In genomic region chr9:121498150-121498486, GRCh38 we compare ENCODE assay signal across 8 cellular contexts. TPM values are rescaled to one million over a fixed set of nuclear protein-coding genes. Genes with fewer than 3 reads are reported as not detected.
A peak's percentile ranks its signal among the peaks of the same experiment; 100 is the strongest.
DNase-seq lines count a peak whose midpoint lies in the region; ATAC-seq, FAIRE-seq and TF ChIP-seq lines count a peak whose summit lies in the region.

No MANE protein-coding gene starts in this region.

- H3K27me3 ChIP-seq in CD4-positive, CD25-positive, alpha-beta regulatory T cell (ENCODE audit: control insufficient read depth, insufficient read depth, low read length) = peaks cover 16% of the 10 kb centered on the region
- H3K27me3 ChIP-seq in endothelial cell of umbilical vein (ENCODE audit: control insufficient read depth in 2 of 2, insufficient read depth in 2 of 2, low read length in 2 of 2) (peaks cover 11 to 17% of the 10 kb centered on the region in 2 experiments), suprapubic skin (no peaks in the 10 kb centered on the region)

- peaks cover 0 to 8% (median 2%) of the 10 kb centered on the region in 7 donors for H3K9me3 Mint-ChIP-seq in CD4-positive, CD25-positive, alpha-beta regulatory T cell
- H3K9me3 Mint-ChIP-seq in activated B cell treated with CpG ODN at 0.5 μM for 24 hours (no peaks in the 10 kb centered on the region), mesothelial cell of epicardium (peaks cover 9% of the 10 kb centered on the region)

- no peak for ATAC-seq in CD4-positive, CD25-positive, alpha-beta regulatory T cell (ENCODE audit: low read depth in 2 of 2)
- ATAC-seq in HG03432 (IDR thresholded peaks at IDR 0.05; ENCODE audit: unreplicated experiment) = peak; percentile 76
- peak; percentile 87 for ATAC-seq in activated B cell treated with CpG ODN at 0.5 μM for 24 hours (ENCODE audit: low read depth)

- H3K9me1 ChIP-seq in endothelial cell of umbilical vein (replicated peaks; ENCODE audit: control insufficient read depth, extremely low read depth, insufficient read depth, low read length) = no peaks in the 10 kb centered on the region

- CTCF ChIA-PET in activated B cell treated with CpG ODN at 0.5 μM for 24 hours (lab: Charles Lee) = interaction anchor here (0.9 to 1.4 kb wide), 3 partner anchors 8 to 36 kb away, joined by 3 to 5 read pairs (median 4); no protein-coding TSS in a partner anchor
- CTCF ChIA-PET in endothelial cell of umbilical vein (lab: Charles Lee) = interaction anchor here (0.6 to 2.5 kb wide), 12 partner anchors 9 to 517 kb away, joined by 3 to 10 read pairs (median 4); no protein-coding TSS in a partner anchor

- no peaks in the 10 kb centered on the region for H3K79me2 ChIP-seq in endothelial cell of umbilical vein (ENCODE audit: control insufficient read depth, insufficient read depth, low read length)

- dilution Hi-C loops in endothelial cell of umbilical vein (cut with MboI; ENCODE audit: extremely low pct_ligation_motif_present, low sequenced_read_pairs) = no loop called here

- WGBS in suprapubic skin = 9% methylated on average over 4 of the region's 4 CpGs

- FAIRE-seq in endothelial cell of umbilical vein (lab: Jason Lieb, UNC) = peak; percentile 83

- H3K4me3 Mint-ChIP-seq in CD4-positive, CD25-positive, alpha-beta regulatory T cell = peak overlapping the region in 2 of 4 donors; percentile 74
- H3K4me3 Mint-ChIP-seq in activated B cell treated with CpG ODN at 0.5 μM for 24 hours (peak overlapping the region; percentile 79), mesothelial cell of epicardium (peak overlapping the region; percentile 71)

- no peak overlapping the region for H2AFZ ChIP-seq in endothelial cell of umbilical vein (ENCODE audit: low read depth, low read length)

- H3K9me3 ChIP-seq in CD4-positive, CD25-positive, alpha-beta regulatory T cell (ENCODE audit: control insufficient read depth in 2 of 2, low read length in 2 of 2) = peaks cover 0 to 3% of the 10 kb centered on the region in 2 experiments
- no peaks in the 10 kb centered on the region for H3K9me3 ChIP-seq in endothelial cell of umbilical vein (replicated peaks; ENCODE audit: control insufficient read depth, insufficient read depth, low read length)
- no peaks in the 10 kb centered on the region for H3K9me3 ChIP-seq in suprapubic skin

- H3K27ac Mint-ChIP-seq in CD4-positive, CD25-positive, alpha-beta regulatory T cell = no peak overlapping the region
- H3K27ac Mint-ChIP-seq in activated B cell treated with CpG ODN at 0.5 μM for 24 hours = no peak overlapping the region
- no peak overlapping the region for H3K27ac Mint-ChIP-seq in mesothelial cell of epicardium

- H3K4me3 ChIP-seq in CD4-positive, CD25-positive, alpha-beta regulatory T cell (ENCODE audit: low read depth, low read length) = no peak overlapping the region
- H3K4me3 ChIP-seq in endothelial cell of umbilical vein (replicated peaks in 1 of 3; ENCODE audit: insufficient read depth in 1 of 3, low read depth in 1 of 3, low read length in 3 of 3) (no peak overlapping the region), suprapubic skin (peak overlapping the region; percentile 62)

- H3K27ac ChIP-seq in CD4-positive, CD25-positive, alpha-beta regulatory T cell (ENCODE audit: insufficient read depth, low read length, poor library complexity, severe bottlenecking) = no peak overlapping the region
- H3K27ac ChIP-seq in endothelial cell of umbilical vein (ENCODE audit: insufficient read depth, low read depth, low read length) (no peak overlapping the region), suprapubic skin (peak overlapping the region; percentile 51)

- peaks cover 64% of the 10 kb centered on the region for H3K27me3 Mint-ChIP-seq in CD4-positive, CD25-positive, alpha-beta regulatory T cell
- H3K27me3 Mint-ChIP-seq in activated B cell treated with CpG ODN at 0.5 μM for 24 hours = peaks cover 28% of the 10 kb centered on the region
- H3K27me3 Mint-ChIP-seq in mesothelial cell of epicardium (ENCODE audit: low read depth) = peaks cover 71% of the 10 kb centered on the region

- TF ChIP-seq EP300 in suprapubic skin (IDR thresholded peaks at IDR 0.05) = no peak

- H3K4me1 Mint-ChIP-seq in CD4-positive, CD25-positive, alpha-beta regulatory T cell = peaks cover 0 to 24% (median 8%) of the 10 kb centered on the region in 4 donors
- H3K4me1 Mint-ChIP-seq in activated B cell treated with CpG ODN at 0.5 μM for 24 hours = peaks cover 45% of the 10 kb centered on the region
- peaks cover 21% of the 10 kb centered on the region for H3K4me1 Mint-ChIP-seq in mesothelial cell of epicardium

- intact Hi-C loops in activated B cell treated with CpG ODN at 0.5 μM for 24 hours (cut with micrococcal nuclease) (loop anchor here (1.0 to 5.0 kb wide), 4 partner anchors 13 to 741 kb away; no protein-coding TSS in a partner anchor), endothelial cell of umbilical vein (cut with micrococcal nuclease) (loop anchor here (1.0 to 5.0 kb wide), 3 partner anchors 31 to 286 kb away; no protein-coding TSS in a partner anchor)

- DNase-seq in CD4-positive, CD25-positive, alpha-beta regulatory T cell = peak in 2 of 3 donors; percentile 24 to 66
- DNase-seq in GM19238 (ENCODE audit: insufficient read length, low spot score) = peak; percentile 64
- peak; percentile 66 for DNase-seq in NCI-H2227 (lab: John Stamatoyannopoulos, UW; ENCODE audit: unreplicated experiment)
- peak; percentile 22 for DNase-seq in activated B cell treated with CpG ODN at 0.5 μM for 24 hours
- DNase-seq in endothelial cell of umbilical vein (ENCODE audit: low read depth, low spot score) = peak; percentile 83
- DNase-seq in mesothelial cell of epicardium (ENCODE audit: low spot score in 2 of 2, unreplicated experiment in 2 of 2) = peak in 1 of 2 experiments; percentile 61
- DNase-seq in suprapubic skin (ENCODE audit: low spot score in 2 of 2) = no peak

- TF ChIP-seq POLR2A in endothelial cell of umbilical vein (IDR thresholded peaks at IDR 0.05; ENCODE audit: low read depth, low read length) = no peak
- TF ChIP-seq POLR2A in suprapubic skin (IDR thresholded peaks at IDR 0.05) = no peak

- peaks cover 16% of the 10 kb centered on the region for H3K4me1 ChIP-seq in CD4-positive, CD25-positive, alpha-beta regulatory T cell (ENCODE audit: control insufficient read depth, insufficient read depth, low read length, poor library complexity, severe bottlenecking)
- H3K4me1 ChIP-seq in endothelial cell of umbilical vein (ENCODE audit: control insufficient read depth, extremely low read depth, insufficient read depth, low read length) (peaks cover 16% of the 10 kb centered on the region), suprapubic skin (peaks cover 35% of the 10 kb centered on the region)

- no peak overlapping the region for H3K9ac ChIP-seq in endothelial cell of umbilical vein (replicated peaks; ENCODE audit: extremely low read depth, insufficient read depth, low read length)

- no TSS peak for BruUV-seq in endothelial cell of umbilical vein (replicated peaks; lab: Mats Ljungman, UMichigan)

- POLR2A ChIA-PET in activated B cell treated with CpG ODN at 0.5 μM for 24 hours (lab: Charles Lee) = interaction anchor here (0.6 kb wide), 1 partner anchor 23 kb away, joined by 4 read pairs; no protein-coding TSS in a partner anchor
- POLR2A ChIA-PET in endothelial cell of umbilical vein (lab: Charles Lee) = no interaction called here

- H3K36me3 ChIP-seq in CD4-positive, CD25-positive, alpha-beta regulatory T cell (ENCODE audit: control insufficient read depth, insufficient read depth, low read length) = no peaks in the 10 kb centered on the region
- H3K36me3 ChIP-seq in endothelial cell of umbilical vein (ENCODE audit: control insufficient read depth in 2 of 2, extremely low read depth in 1 of 2, insufficient read depth in 2 of 2, low read length in 2 of 2) (no peaks in the 10 kb centered on the region), suprapubic skin (no peaks in the 10 kb centered on the region)

- TF ChIP-seq CTCF in activated B cell treated with CpG ODN at 0.5 μM for 24 hours (IDR thresholded peaks at IDR 0.05) (no peak), endothelial cell of umbilical vein (IDR thresholded peaks at IDR 0.05; ENCODE audit: extremely low read depth in 1 of 2, insufficient read depth in 1 of 2, low read depth in 1 of 2, low read length in 2 of 2) (peak; percentile 66 to 68), mesothelial cell of epicardium (IDR thresholded peaks at IDR 0.05; ENCODE audit: unreplicated experiment) (peak; percentile 35), suprapubic skin (IDR thresholded peaks at IDR 0.05) (peak; percentile 23 to 65)

- peak overlapping the region; percentile 14 for H3K4me2 ChIP-seq in endothelial cell of umbilical vein (ENCODE audit: insufficient read depth, low read length)

- no peaks in the 10 kb centered on the region for H3K36me3 Mint-ChIP-seq in CD4-positive, CD25-positive, alpha-beta regulatory T cell
- no peaks in the 10 kb centered on the region for H3K36me3 Mint-ChIP-seq in activated B cell treated with CpG ODN at 0.5 μM for 24 hours (ENCODE audit: low read depth)
- H3K36me3 Mint-ChIP-seq in mesothelial cell of epicardium = no peaks in the 10 kb centered on the region

- no peaks in the 10 kb centered on the region for H4K20me1 ChIP-seq in endothelial cell of umbilical vein (replicated peaks; ENCODE audit: control insufficient read depth, extremely low read depth, insufficient read depth, low read length)

TF ChIP-seq in endothelial cell of umbilical vein, 7 proteins besides CTCF, POLR2A, EP300 and RAD21 (continues in another document):
- no peak for TF ChIP-seq POLR2AphosphoS5 (IDR thresholded peaks at IDR 0.05; ENCODE audit: insufficient read depth, low read depth, low read length)
- no peak for TF ChIP-seq MYC (IDR thresholded peaks at IDR 0.05; ENCODE audit: low read depth, low read length)
- no peak for TF ChIP-seq EZH2 (IDR thresholded peaks at IDR 0.05; ENCODE audit: borderline replicate concordance, low read depth, low read length, severe bottlenecking)
- no peak for TF ChIP-seq FOS (IDR thresholded peaks at IDR 0.05; ENCODE audit: borderline replicate concordance, insufficient read depth, low read length)
- TF ChIP-seq GATA2 (IDR thresholded peaks at IDR 0.05; ENCODE audit: insufficient read depth, insufficient read length, low read depth, low read length) = no peak
- TF ChIP-seq JUN (IDR thresholded peaks at IDR 0.05; ENCODE audit: borderline replicate concordance, insufficient read depth, insufficient read length, low read depth) = no peak

RNA-seq across cellular contexts. Expression of gene GGTA1, which starts 1.5 kb away (rescaled TPM):
- 0.69 TPM for total RNA-seq in CD4-positive, CD25-positive, alpha-beta regulatory T cell
- polyA plus RNA-seq in CD4-positive, CD25-positive, alpha-beta regulatory T cell = not detected
- total RNA-seq in activated B cell treated with CpG ODN at 0.5 μM for 24 hours (not detected in 2 replicates), endothelial cell of umbilical vein (not detected in 2 replicates), mesothelial cell of epicardium (0.22 TPM in 1 of 3 replicates, not detected in the others), suprapubic skin (1 to 10 TPM; 5.8 to 8.6 (median 6.5) TPM)
- not detected in 2 replicates for polyA plus RNA-seq in endothelial cell of umbilical vein
- 0.04 and 0.06 TPM in 2 replicates for polyA plus RNA-seq in endothelial cell of umbilical vein (2011; cell fraction: cytosol; rRNA removed)
- not detected in 2 replicates for polyA plus RNA-seq in endothelial cell of umbilical vein (2011; cell fraction: nucleus; rRNA removed)
- 0.14 TPM in 1 of 2 replicates, not detected in the other for polyA plus RNA-seq in endothelial cell of umbilical vein (2012)
- polyA minus RNA-seq in endothelial cell of umbilical vein = not detected in 2 replicates
- not detected for polyA minus RNA-seq in endothelial cell of umbilical vein (2011; cell fraction: cytosol; rRNA and poly(A)+ RNA removed)
- not detected in 2 replicates for polyA minus RNA-seq in endothelial cell of umbilical vein (2011; cell fraction: nucleus; rRNA and poly(A)+ RNA removed)

Comparison
In these comparisons a context has a peak if more than half of its experiments do, and no peak if none do; other contexts are left out.
1. ATAC-seq: peak in HG03432 (single experiment) and activated B cell treated with CpG ODN at 0.5 μM for 24 hours (single experiment); none in CD4-positive, CD25-positive, alpha-beta regulatory T cell (0 of 2).
2. DNase-seq: peak in CD4-positive, CD25-positive, alpha-beta regulatory T cell (2 of 3), GM19238 (single experiment), NCI-H2227 (single experiment), activated B cell treated with CpG ODN at 0.5 μM for 24 hours (single experiment) and endothelial cell of umbilical vein (single experiment); none in suprapubic skin (0 of 2).